Comparison of ENCODE assay signal across 29 cellular contexts in genomic region chr16:26749072-26749471, GRCh38.
DNase-seq lines count a peak whose midpoint lies in the region; ATAC-seq and TF ChIP-seq lines count a peak whose summit lies in the region.
"Had no signal": no experiment of that assay in that cellular context is flagged by ENCODE, and none has a peak within 500 bp of the region (broad histone marks: within the 10 kb centered on the region; RNA-seq: fewer than 3 reads in every experiment).

No MANE protein-coding gene starts in this region.

- TF ChIP-seq CTCF in left ventricle myocardium inferior (IDR thresholded peaks at IDR 0.05; ENCODE audit: borderline replicate concordance) (no peak), prostate gland (IDR thresholded peaks at IDR 0.05) (no peak)

- no peak for ATAC-seq in left ventricle myocardium superior
- ATAC-seq: A549; CD8-positive, alpha-beta T cell had no signal

- intact Hi-C loops in left ventricle myocardium inferior (cut with micrococcal nuclease) (no loop called here), left ventricle myocardium superior (cut with micrococcal nuclease) (no loop called here), prostate gland (cut with DNase I) (no loop called here)

- peak overlapping the region; percentile 13 for H3K27ac ChIP-seq in left ventricle myocardium inferior (replicated peaks)
- no peak overlapping the region for H3K27ac ChIP-seq in prostate gland
- H3K27ac ChIP-seq: 22Rv1; A549; BLaER1; BLaER1 treated with 17β-estradiol and CSF1 and Interleukin-3, amounts not matched to agents 10 nM and 100 nM; C4-2B had no signal

- 50% methylated on average over 2 of the region's 2 CpGs for WGBS in prostate gland

- DNase-seq in left ventricle myocardium inferior (no peak), left ventricle myocardium superior (no peak), prostate gland (ENCODE audit: low spot score) (peak; percentile 6), NCI-H1930 (lab: John Stamatoyannopoulos, UW) (no peak)
- DNase-seq: 8988T; ACHN; AML-193; BE2C; C1 segment of cervical spinal cord; Caco-2; Calu3; CD4-positive, alpha-beta memory T cell; CD4-positive, alpha-beta T cell; CD4-positive, CD25-positive, alpha-beta regulatory T cell; CD8-positive, alpha-beta memory T cell; CD8-positive, alpha-beta T cell; COR-L47; DMS 273 treated with DMSO at 0.1 percent for 48 hours; DMS153; DMS53; DMS79; DMS79 treated with DMSO at 0.1 percent for 48 hours; DND-41; EL had no signal

- no peaks in the 10 kb centered on the region for H3K27me3 ChIP-seq in left ventricle myocardium inferior (ENCODE audit: low read depth)
- no peaks in the 10 kb centered on the region for H3K27me3 ChIP-seq in prostate gland (replicated peaks; ENCODE audit: insufficient read depth)
- H3K27me3 ChIP-seq: BE2C; BLaER1; BLaER1 treated with 17β-estradiol and CSF1 and Interleukin-3, amounts not matched to agents 10 nM and 100 nM had no signal

- H3K4me1 ChIP-seq in left ventricle myocardium inferior (no peaks in the 10 kb centered on the region), prostate gland (replicated peaks) (no peaks in the 10 kb centered on the region)
- H3K4me1 ChIP-seq: A549; BE2C; BLaER1; BLaER1 treated with 17β-estradiol and CSF1 and Interleukin-3, amounts not matched to agents 10 nM and 100 nM; Caco-2 had no signal

- H3K9me3 ChIP-seq in left ventricle myocardium inferior (replicated peaks) (no peaks in the 10 kb centered on the region), prostate gland (no peaks in the 10 kb centered on the region)
- H3K9me3 ChIP-seq: A549; BE2C; BLaER1; BLaER1 treated with 17β-estradiol and CSF1 and Interleukin-3, amounts not matched to agents 10 nM and 100 nM; Caco-2 had no signal

- no peak for TF ChIP-seq POLR2A in prostate gland (IDR thresholded peaks at IDR 0.05)

- H3K36me3 ChIP-seq in left ventricle myocardium inferior (no peaks in the 10 kb centered on the region), prostate gland (no peaks in the 10 kb centered on the region)
- H3K36me3 ChIP-seq: BE2C; BLaER1; BLaER1 treated with 17β-estradiol and CSF1 and Interleukin-3, amounts not matched to agents 10 nM and 100 nM had no signal

- no peak overlapping the region for H3K4me3 ChIP-seq in left ventricle myocardium inferior
- no peak overlapping the region for H3K4me3 ChIP-seq in prostate gland
- H3K4me3 ChIP-seq: A549; BLaER1; BLaER1 treated with 17β-estradiol and CSF1 and Interleukin-3, amounts not matched to agents 10 nM and 100 nM had no signal
